In the genomic region with DNA sequence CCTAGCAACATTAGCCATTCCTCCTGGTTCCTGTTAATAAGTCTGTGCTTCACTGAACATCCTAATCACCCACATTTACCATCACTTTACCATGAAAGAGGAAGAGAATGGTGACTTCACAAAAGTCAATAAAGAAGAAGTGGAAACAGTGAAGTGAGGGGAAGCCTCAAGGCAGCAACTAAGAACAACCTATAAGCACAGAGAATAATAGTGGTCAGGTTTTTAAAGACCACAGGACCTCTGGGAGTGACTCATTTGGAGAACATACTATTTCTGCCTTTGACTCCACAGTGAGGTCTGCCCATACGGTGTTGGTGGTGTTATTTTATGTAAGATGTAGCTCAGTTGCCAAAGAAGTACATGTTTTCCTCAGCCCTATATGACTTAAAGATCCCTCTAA, we compare ENCODE assay signal across 8 cellular contexts.
DNase-seq lines count a peak whose midpoint lies in the region; ATAC-seq and TF ChIP-seq lines count a peak whose summit lies in the region.

No MANE protein-coding gene starts in this region.

- ATAC-seq in HG03159 (IDR thresholded peaks at IDR 0.05; ENCODE audit: unreplicated experiment) = peak; percentile 94
- peak; percentile 52 for ATAC-seq in T-helper 17 cell
- peak; percentile 67 for ATAC-seq in left lung

- no peak overlapping the region for H3K4me3 Mint-ChIP-seq in T-helper 17 cell

- H3K27me3 ChIP-seq in left lung = no peaks in the 10 kb centered on the region

- H3K36me3 Mint-ChIP-seq in T-helper 17 cell (ENCODE audit: low read depth) = no peaks in the 10 kb centered on the region

- peak overlapping the region; percentile 74 for H3K27ac Mint-ChIP-seq in T-helper 17 cell

- H3K9me3 ChIP-seq in T-helper 17 cell (ENCODE audit: control insufficient read depth, low read length, poor library complexity, severe bottlenecking) = no peaks in the 10 kb centered on the region
- H3K9me3 ChIP-seq in left lung = no peaks in the 10 kb centered on the region

- TF ChIP-seq CTCF in left lung (IDR thresholded peaks at IDR 0.05) = no peak

- H3K36me3 ChIP-seq in left lung = no peaks in the 10 kb centered on the region

- no peak overlapping the region for H3K4me3 ChIP-seq in left lung

- H3K27me3 Mint-ChIP-seq in T-helper 17 cell = no peaks in the 10 kb centered on the region

- intact Hi-C loops in left lung (cut with DNase I) = no loop called here

- DNase-seq in Ammon's horn (ENCODE audit: low spot score) = peak; percentile 54
- DNase-seq in GM19240 (ENCODE audit: insufficient read length, low spot score) = peak; percentile 17
- DNase-seq in T-helper 17 cell = no peak
- no peak for DNase-seq in left lung
- no peak for DNase-seq in LoVo (ENCODE audit: low spot score)
- DNase-seq in effector CD8-positive, alpha-beta T cell (lab: John Stamatoyannopoulos, UW) = no peak
- DNase-seq in DMS79 (lab: John Stamatoyannopoulos, UW) = no peak

- H3K4me1 ChIP-seq in left lung = peaks cover 0 to 61% of the 10 kb centered on the region in 2 donors

- H3K4me1 Mint-ChIP-seq in T-helper 17 cell = peaks cover 31% of the 10 kb centered on the region

- H3K27ac ChIP-seq in left lung = peak overlapping the region in 1 of 2 donors; percentile 92

Comparison
In these comparisons a context has a peak if more than half of its experiments do, and no peak if none do; other contexts are left out.
1. DNase-seq: peak in Ammon's horn (single experiment) and GM19240 (single experiment); none in T-helper 17 cell (0 of 3), left lung (0 of 2), LoVo (single experiment), effector CD8-positive, alpha-beta T cell (single experiment) and DMS79 (single experiment).
2. Peak in every context shown above with its lines, with median percentiles within 50 percentile points of each other: ATAC-seq.